In the genomic region with DNA sequence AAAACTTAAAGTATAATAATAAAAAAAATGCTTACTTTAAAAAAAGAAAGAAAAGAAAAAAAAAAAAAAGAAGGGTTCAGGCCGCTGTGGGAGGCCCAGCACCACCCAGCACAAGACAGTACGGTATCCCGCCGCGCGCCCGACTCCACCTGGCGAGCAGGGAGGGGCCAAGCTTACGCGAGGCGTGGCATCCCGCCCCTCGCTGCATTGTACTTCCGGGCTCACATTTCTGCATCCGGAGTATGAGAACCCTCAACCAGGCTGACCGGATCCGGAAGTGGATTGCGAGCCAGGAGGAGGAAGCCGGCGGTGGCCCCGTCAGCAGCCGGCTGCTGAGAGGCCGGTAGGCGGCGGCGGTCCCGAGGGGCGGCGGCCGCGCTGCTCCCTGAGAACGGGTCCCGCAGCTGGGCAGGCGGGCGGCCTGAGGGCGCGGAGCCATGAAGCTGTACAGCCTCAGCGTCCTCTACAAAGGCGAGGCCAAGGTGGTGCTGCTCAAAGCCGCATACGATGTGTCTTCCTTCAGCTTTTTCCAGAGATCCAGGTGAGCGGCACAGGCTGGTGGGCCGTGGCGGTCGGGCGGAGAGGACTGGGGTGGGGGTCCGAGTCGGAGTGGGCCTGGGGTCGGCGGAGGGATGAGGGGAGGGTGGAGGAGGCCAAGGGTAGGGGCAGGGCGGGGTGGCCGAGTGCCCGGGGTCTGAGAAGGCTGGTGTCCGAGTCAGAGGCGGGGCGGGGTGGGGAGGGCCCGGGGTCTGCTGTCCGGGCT, we compare ENCODE assay signal across 8 cellular contexts. TPM values are rescaled to one million over a fixed set of nuclear protein-coding genes. Genes with fewer than 3 reads are reported as not detected.
DNase-seq lines count a peak whose midpoint lies in the region; ATAC-seq and TF ChIP-seq lines count a peak whose summit lies in the region.

A gene (plus strand): TSS at position 280 of the 763 bp plus-strand sequence. CDS start 158 bp downstream, at position 438.

- H3K27me3 Mint-ChIP-seq in IgD-negative memory B cell, result no peaks in the 10 kb centered on the region

- peak; percentile 90 for DNase-seq in DMS153 treated with DMSO at 0.1 percent for 48 hours (lab: John Stamatoyannopoulos, UW; ENCODE audit: unreplicated experiment)
- DNase-seq in OCI-M1 (lab: John Stamatoyannopoulos, UW), result peak; percentile 94
- peak; percentile 92 for DNase-seq in activated T-cell treated with anti-CD3 and anti-CD28 coated beads for 4 hours
- peak; percentile 58 for DNase-seq in epithelial cell of proximal tubule (ENCODE audit: low read depth)
- DNase-seq in mucosa of gallbladder (ENCODE audit: low spot score), result peak; percentile 95
- peak; percentile 89 to 90 for DNase-seq in stimulated activated CD8-positive, alpha-beta memory T cell treated with anti-CD3 and anti-CD28 coated beads, Interleukin-4, amount 100 ng/mL, for 4 hours (ENCODE audit: low read depth in 2 of 2, low spot score in 1 of 2)

- H3K4me1 Mint-ChIP-seq in IgD-negative memory B cell, result peaks cover 13 to 22% (median 17%) of the 10 kb centered on the region in 3 donors

- H3K36me3 Mint-ChIP-seq in IgD-negative memory B cell, result peaks cover 7% of the 10 kb centered on the region

- peak within 1 kb of the TSS; percentile 80 to 95 (median 90) for H3K4me3 Mint-ChIP-seq in IgD-negative memory B cell

- no peaks in the 10 kb centered on the region for H3K9me3 Mint-ChIP-seq in IgD-negative memory B cell

- H3K4me3 ChIP-seq in epithelial cell of proximal tubule (ENCODE audit: low read depth, low read length), result peak within 1 kb of the TSS; percentile 82

- peak within 1 kb of the TSS in 2 of 3 donors; percentile 39 to 90 for H3K27ac Mint-ChIP-seq in IgD-negative memory B cell

- TF ChIP-seq CTCF in epithelial cell of proximal tubule (conservative IDR thresholded peaks at IDR 0.05; ENCODE audit: low read depth, low read length), result peak; percentile 56

- ATAC-seq in GM21529 (IDR thresholded peaks at IDR 0.05; ENCODE audit: unreplicated experiment), result peak; percentile 99

RNA-seq across cellular contexts. Expression of the gene that starts here (rescaled TPM):
- 46.3 TPM for polyA plus RNA-seq in IgD-negative memory B cell
- 79.3 and 111 TPM in 2 replicates for total RNA-seq in epithelial cell of proximal tubule
- total RNA-seq in mucosa of gallbladder, result 58.6 TPM

Comparison
In these comparisons a context has a peak if more than half of its experiments do, and no peak if none do; other contexts are left out.
1. Peak in every context shown above with its lines: DNase-seq, ATAC-seq and H3K4me3 ChIP-seq.